ENCODE assay signal across 10 cellular contexts in genomic region chr20:42483694-42484303, GRCh38.
DNase-seq lines count a peak whose midpoint lies in the region; ATAC-seq and TF ChIP-seq lines count a peak whose summit lies in the region.
"Had no signal": no experiment of that assay in that cellular context is flagged by ENCODE, and none has a peak within 500 bp of the region (broad histone marks: within the 10 kb centered on the region; RNA-seq: fewer than 3 reads in every experiment).

No MANE protein-coding gene starts in this region.

- H3K9me3 Mint-ChIP-seq in osteocyte (ENCODE audit: unreplicated experiment), result peaks cover 11% of the 10 kb centered on the region
- H3K9me3 Mint-ChIP-seq in T-cell, result peaks cover 0 to 15% (median 0%) of the 10 kb centered on the region in 3 donors

- H3K4me3 ChIP-seq in Jurkat, Clone E6-1 (ENCODE audit: low read length), result no peak overlapping the region

- H3K27ac Mint-ChIP-seq in osteocyte (ENCODE audit: unreplicated experiment) (no peak overlapping the region), T-cell (no peak overlapping the region)

- POLR2A ChIA-PET in T-cell (lab: Charles Lee), result no interaction called here

- no peaks in the 10 kb centered on the region for H3K27me3 Mint-ChIP-seq in osteocyte (ENCODE audit: unreplicated experiment)
- H3K27me3 Mint-ChIP-seq in T-cell, result no peaks in the 10 kb centered on the region

- no peak for ATAC-seq in T-cell (replicated peaks in 1 of 4)

- H3K4me1 Mint-ChIP-seq in osteocyte (ENCODE audit: unreplicated experiment), result no peaks in the 10 kb centered on the region
- no peaks in the 10 kb centered on the region for H3K4me1 Mint-ChIP-seq in T-cell

- H3K36me3 Mint-ChIP-seq in osteocyte (ENCODE audit: unreplicated experiment) (no peaks in the 10 kb centered on the region), T-cell (no peaks in the 10 kb centered on the region)

- H3K4me3 Mint-ChIP-seq in osteocyte (ENCODE audit: unreplicated experiment) (no peak overlapping the region), T-cell (no peak overlapping the region)

- DNase-seq in SHP77 (lab: John Stamatoyannopoulos, UW) (peak; percentile 10 to 37), SHP77 treated with DMSO at 0.1 percent for 48 hours (lab: John Stamatoyannopoulos, UW) (no peak), cerebellar cortex (ENCODE audit: low spot score) (peak; percentile 2), osteocyte (ENCODE audit: extremely low spot score, unreplicated experiment) (no peak), T-cell (no peak), NCI-H1694 treated with DMSO at 0.1 percent for 48 hours (lab: John Stamatoyannopoulos, UW) (no peak), foreskin melanocyte (no peak)
- DNase-seq in Jurkat, Clone E6-1 (ENCODE audit: low read depth, low spot score), result peak; percentile 33
- DNase-seq: effector CD8-positive, alpha-beta T cell; T1000 had no signal

- CTCF ChIA-PET in T-cell (lab: Charles Lee), result no interaction called here

- peak; percentile 9 for TF ChIP-seq CTCF in osteocyte (IDR thresholded peaks at IDR 0.05)

Comparison
In these comparisons a context has a peak if more than half of its experiments do, and no peak if none do; other contexts are left out.
1. DNase-seq: peak in SHP77 (2 of 2), Jurkat, Clone E6-1 (single experiment) and cerebellar cortex (single experiment); none in SHP77 treated with DMSO at 0.1 percent for 48 hours (single experiment), osteocyte (single experiment), T-cell (0 of 34), NCI-H1694 treated with DMSO at 0.1 percent for 48 hours (single experiment) and foreskin melanocyte (single experiment).